Comparison of ENCODE assay signal across 15 cellular contexts in the genomic region with DNA sequence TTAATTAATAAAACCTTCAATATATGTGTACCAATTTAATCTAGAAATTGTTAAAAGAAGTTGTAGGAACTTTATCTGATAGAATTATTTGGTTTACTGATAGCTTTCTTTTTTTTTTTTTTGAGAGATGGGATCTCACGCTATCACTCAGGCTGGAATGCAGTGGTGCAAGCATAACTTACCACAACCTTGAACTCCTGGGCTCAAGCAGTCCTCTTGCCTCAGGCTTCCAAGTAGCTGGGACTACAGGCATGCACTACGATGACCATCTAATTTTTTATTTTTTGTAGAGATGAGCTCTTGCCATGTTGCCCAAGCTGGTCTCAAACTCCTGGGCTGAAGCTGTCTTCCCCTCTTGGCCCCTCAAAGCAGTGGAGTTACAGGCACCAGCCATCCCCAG.
DNase-seq lines count a peak whose midpoint lies in the region; ATAC-seq, FAIRE-seq and TF ChIP-seq lines count a peak whose summit lies in the region.
"Had no signal": no experiment of that assay in that cellular context is flagged by ENCODE, and none has a peak within 500 bp of the region (broad histone marks: within the 10 kb centered on the region; RNA-seq: fewer than 3 reads in every experiment).

No MANE protein-coding gene starts in this region.

- POLR2A ChIA-PET in K562 (lab: Yijun Ruan, JAX) = no interaction called here

- DNase-seq in AG10803 (ENCODE audit: low read depth) (peak; percentile 12), M059J (ENCODE audit: low read depth) (peak; percentile 76), K562 (ENCODE audit: extremely low read depth in 1 of 4, low spot score in 3 of 4) (no peak), myocyte (ENCODE audit: low read depth) (peak; percentile 11), anterior cingulate cortex (lab: John Stamatoyannopoulos, UW) (no peak)
- DNase-seq: BE2C; CD8-positive, alpha-beta T cell; DMS79 treated with DMSO at 0.1 percent for 48 hours; NCI-H1930; NCI-H524; SHP77 treated with DMSO at 0.1 percent for 48 hours had no signal

- no peaks in the 10 kb centered on the region for H3K79me2 ChIP-seq in K562 (ENCODE audit: control insufficient read depth, insufficient read depth, low read length)

- no peaks in the 10 kb centered on the region for H3K27me3 ChIP-seq in K562 (ENCODE audit: control insufficient read depth in 2 of 2, insufficient read depth in 2 of 2, low read length in 2 of 2)
- H3K27me3 ChIP-seq: BE2C had no signal

- no peaks in the 10 kb centered on the region for H3K9me1 ChIP-seq in K562 (ENCODE audit: control insufficient read depth, insufficient read depth, low read length)

- no peak overlapping the region for H3K9ac ChIP-seq in K562 (ENCODE audit: insufficient read depth in 1 of 2, low read depth in 2 of 2, low read length in 2 of 2)

- WGBS in K562 (ENCODE audit: insufficient coverage, low coverage, missing lambda C conversion rate) = 90% methylated on average over 1 of the region's 2 CpGs

- TF ChIP-seq POLR2A in K562 (conservative IDR thresholded peaks at IDR 0.05) = no peak

- no peaks in the 10 kb centered on the region for H3K9me3 ChIP-seq in K562 (replicated peaks; ENCODE audit: control insufficient read depth, insufficient read depth, low read depth, low read length)
- H3K9me3 ChIP-seq: BE2C, HAP-1 had no signal

- no peaks in the 10 kb centered on the region for H4K20me1 ChIP-seq in K562 (replicated peaks; ENCODE audit: control insufficient read depth, insufficient read depth, low read length)

- FAIRE-seq in K562 (lab: Jason Lieb, UNC) = no peak
- FAIRE-seq: D721Med had no signal

- no peak overlapping the region for H3K4me2 ChIP-seq in K562 (ENCODE audit: insufficient read depth, low read length)

- H3K4me3 ChIP-seq in AG10803 (ENCODE audit: low read length) = no peak overlapping the region
- H3K4me3 ChIP-seq in K562 = no peak overlapping the region
- H3K4me3 ChIP-seq: HAP-1 had no signal

- peaks cover 52% of the 10 kb centered on the region; the same call in 2 of the 3 replicates for H3K36me3 ChIP-seq in K562 (ENCODE audit: control insufficient read depth, insufficient read depth, low read length)

- H3K4me1 ChIP-seq in K562 (replicated peaks in 1 of 2; ENCODE audit: control insufficient read depth in 2 of 2, insufficient read depth in 2 of 2, low read length in 2 of 2) = no peaks in the 10 kb centered on the region
- H3K4me1 ChIP-seq: BE2C, HAP-1 had no signal

- ATAC-seq in K562 (no peak), HG02852 (IDR thresholded peaks at IDR 0.05; ENCODE audit: unreplicated experiment) (no peak), GM21737 (IDR thresholded peaks at IDR 0.05; ENCODE audit: unreplicated experiment) (no peak)
- ATAC-seq: CD8-positive, alpha-beta T cell had no signal

- CTCF ChIA-PET in K562 (lab: Yijun Ruan, JAX; ENCODE audit: low intra/inter-chr PET ratio) = no interaction called here

- H3K27ac ChIP-seq in K562 (ENCODE audit: extremely low read depth, low read depth, low read length) = no peak overlapping the region

- intact Hi-C loops in K562 (cut with micrococcal nuclease) = no loop called here

- TF ChIP-seq CTCF in AG10803 (conservative IDR thresholded peaks at IDR 0.05; ENCODE audit: low read length) (no peak), K562 (IDR thresholded peaks at IDR 0.05 in 2 of 3, conservative IDR thresholded peaks at IDR 0.05 in 1 of 3; ENCODE audit: insufficient read depth in 2 of 3, low read depth in 1 of 3, low read length in 3 of 3) (no peak)

- in situ Hi-C loops in K562 (cut with MboI) = no loop called here

- TF ChIP-seq EP300 in K562 (IDR thresholded peaks at IDR 0.05; ENCODE audit: low read length) = no peak

- TF ChIP-seq RAD21 in K562 (CRISPR knock-in tag; conservative IDR thresholded peaks at IDR 0.05 in 1 of 2, IDR thresholded peaks at IDR 0.05 in 1 of 2) = no peak

- BruUV-seq in K562 (replicated peaks; lab: Mats Ljungman, UMichigan) = TSS peak; percentile 22

- H2AFZ ChIP-seq in K562 (ENCODE audit: low read depth, low read length) = no peak overlapping the region

TF ChIP-seq in K562, 482 proteins besides CTCF, POLR2A, EP300 and RAD21:
- TF ChIP-seq CC2D1A (IDR thresholded peaks at IDR 0.05) = no peak

Comparison
In these comparisons a context has a peak if more than half of its experiments do, and no peak if none do; other contexts are left out.
1. DNase-seq: peak in AG10803 (single experiment), M059J (single experiment) and myocyte (single experiment); none in K562 (0 of 4) and anterior cingulate cortex (0 of 58).